In genomic region chr10:63629363-63630084, GRCh38 we compare ENCODE assay signal across 8 cellular contexts.
DNase-seq lines count a peak whose midpoint lies in the region; ATAC-seq and TF ChIP-seq lines count a peak whose summit lies in the region.

No MANE protein-coding gene starts in this region.

- H3K9me3 Mint-ChIP-seq in stimulated activated naive CD8-positive, alpha-beta T cell treated with anti-CD3 and anti-CD28 coated beads, Interleukin-15, amount 100 ng/mL, for 72 hours = no peaks in the 10 kb centered on the region

- H3K4me1 ChIP-seq in GM23248 (ENCODE audit: insufficient read depth) = peaks cover 32% of the 10 kb centered on the region
- peaks cover 37% of the 10 kb centered on the region for H3K4me1 ChIP-seq in Karpas-422 (ENCODE audit: low read length)

- H3K79me2 ChIP-seq in GM23248 (ENCODE audit: insufficient read depth) (no peaks in the 10 kb centered on the region), Karpas-422 (ENCODE audit: low read length) (no peaks in the 10 kb centered on the region), neural cell (replicated peaks; ENCODE audit: insufficient read depth, low read length) (no peaks in the 10 kb centered on the region)

- no peaks in the 10 kb centered on the region for H3K36me3 ChIP-seq in GM23248 (ENCODE audit: low read depth)
- H3K36me3 ChIP-seq in Karpas-422 (ENCODE audit: insufficient read depth, low read length) = no peaks in the 10 kb centered on the region
- no peaks in the 10 kb centered on the region for H3K36me3 ChIP-seq in neural cell (ENCODE audit: insufficient read depth, low read length)

- H4K20me1 ChIP-seq in GM23248 (ENCODE audit: insufficient read depth) (no peaks in the 10 kb centered on the region), Karpas-422 (ENCODE audit: insufficient read depth, low read depth, low read length) (no peaks in the 10 kb centered on the region; the same call in 1 of the 2 replicates), neural cell (ENCODE audit: insufficient read depth) (no peaks in the 10 kb centered on the region)

- H3K9me3 ChIP-seq in GM23248 (ENCODE audit: low read depth) = no peaks in the 10 kb centered on the region
- no peaks in the 10 kb centered on the region for H3K9me3 ChIP-seq in Karpas-422 (ENCODE audit: low read length)
- H3K9me3 ChIP-seq in neural cell (ENCODE audit: low read length) = no peaks in the 10 kb centered on the region

- TF ChIP-seq CTCF in fibroblast of villous mesenchyme (IDR thresholded peaks at IDR 0.05; ENCODE audit: insufficient read depth, low read depth, low read length) (peak; percentile 86), neural cell (IDR thresholded peaks at IDR 0.05; ENCODE audit: poor library complexity, severe bottlenecking) (peak; percentile 91)

- peak overlapping the region; percentile 85 for H3K4me3 ChIP-seq in GM23248
- peak overlapping the region; percentile 77 for H3K4me3 ChIP-seq in Karpas-422 (ENCODE audit: low read length)
- H3K4me3 ChIP-seq in fibroblast of villous mesenchyme (ENCODE audit: low read depth, low read length) = peak overlapping the region; percentile 72
- H3K4me3 ChIP-seq in neural cell (ENCODE audit: low read length) = peak overlapping the region; percentile 80

- no peaks in the 10 kb centered on the region for H3K27me3 Mint-ChIP-seq in stimulated activated naive CD8-positive, alpha-beta T cell treated with anti-CD3 and anti-CD28 coated beads, Interleukin-15, amount 100 ng/mL, for 72 hours

- WGBS in GM23248 (ENCODE audit: low coverage in 1 of 2, low lambda C conversion rate in 2 of 2, missing lambda C conversion rate in 2 of 2), 2 experiments = 0 to 1% methylated on average over 24 of the region's 24 CpGs

- peak; percentile 83 for ATAC-seq in stimulated activated naive CD8-positive, alpha-beta T cell treated with anti-CD3 and anti-CD28 coated beads, Interleukin-15, amount 100 ng/mL, for 72 hours

- no peak for TF ChIP-seq EP300 in neural cell (conservative IDR thresholded peaks at IDR 0.05; ENCODE audit: poor library complexity, severe bottlenecking)

- peak overlapping the region; percentile 95 to 96 for H3K4me3 Mint-ChIP-seq in stimulated activated naive CD8-positive, alpha-beta T cell treated with anti-CD3 and anti-CD28 coated beads, Interleukin-15, amount 100 ng/mL, for 72 hours

- H3K9me2 ChIP-seq in GM23248 (ENCODE audit: insufficient read depth) (no peaks in the 10 kb centered on the region), Karpas-422 (replicated peaks; ENCODE audit: insufficient read depth, low read length) (no peaks in the 10 kb centered on the region), neural cell (ENCODE audit: insufficient read depth, low read length) (no peaks in the 10 kb centered on the region)

- H3K27me3 ChIP-seq in GM23248 (replicated peaks; ENCODE audit: insufficient read depth) (no peaks in the 10 kb centered on the region), Karpas-422 (ENCODE audit: low read length) (no peaks in the 10 kb centered on the region), neural cell (ENCODE audit: insufficient read depth, low read depth, low read length) (no peaks in the 10 kb centered on the region)

- H2AFZ ChIP-seq in GM23248 (peak overlapping the region; percentile 77), Karpas-422 (ENCODE audit: low read length) (peak overlapping the region; percentile 7; the same call in 1 of the 2 replicates), neural cell (ENCODE audit: low read depth, low read length) (no peak overlapping the region)

- H3K9ac ChIP-seq in GM23248 = peak overlapping the region; percentile 90
- H3K9ac ChIP-seq in Karpas-422 (ENCODE audit: low read length) = peak overlapping the region; percentile 70
- H3K9ac ChIP-seq in neural cell (ENCODE audit: low read length) = peak overlapping the region; percentile 74

- peaks cover 40% of the 10 kb centered on the region for H3K4me1 Mint-ChIP-seq in stimulated activated naive CD8-positive, alpha-beta T cell treated with anti-CD3 and anti-CD28 coated beads, Interleukin-15, amount 100 ng/mL, for 72 hours

- peak overlapping the region; percentile 85 for H3K27ac Mint-ChIP-seq in stimulated activated naive CD8-positive, alpha-beta T cell treated with anti-CD3 and anti-CD28 coated beads, Interleukin-15, amount 100 ng/mL, for 72 hours

- peak overlapping the region; percentile 96 for H3K4me2 ChIP-seq in GM23248 (ENCODE audit: unreplicated experiment)
- H3K4me2 ChIP-seq in Karpas-422 (ENCODE audit: low read depth, low read length, poor library complexity, severe bottlenecking) = peak overlapping the region; percentile 77
- H3K4me2 ChIP-seq in neural cell (ENCODE audit: low read length) = peak overlapping the region; percentile 54

- H3K27ac ChIP-seq in GM23248 = peak overlapping the region; percentile 94
- peak overlapping the region; percentile 90 for H3K27ac ChIP-seq in Karpas-422 (ENCODE audit: low read length)
- H3K27ac ChIP-seq in neural cell (ENCODE audit: low read length) = no peak overlapping the region

- H3F3A ChIP-seq in GM23248 (ENCODE audit: insufficient read depth) = peaks cover 46% of the 10 kb centered on the region
- H3F3A ChIP-seq in neural cell (ENCODE audit: insufficient read depth, low read length, poor library complexity, severe bottlenecking) = peaks cover 5% of the 10 kb centered on the region

- DNase-seq in Daoy (ENCODE audit: low read depth) = peak; percentile 96
- peak; percentile 99 for DNase-seq in GM23248
- peak; percentile 98 for DNase-seq in Karpas-422
- DNase-seq in RPMI7951 (ENCODE audit: low read depth) = peak; percentile 99
- peak; percentile 27 for DNase-seq in activated gamma-delta T cell (lab: John Stamatoyannopoulos, UW)
- DNase-seq in fibroblast of villous mesenchyme (ENCODE audit: low read depth) = peak; percentile 100
- peak; percentile 82 to 84 for DNase-seq in stimulated activated naive CD8-positive, alpha-beta T cell treated with anti-CD3 and anti-CD28 coated beads, Interleukin-15, amount 100 ng/mL, for 72 hours

- peak; percentile 88 for TF ChIP-seq RAD21 in neural cell (conservative IDR thresholded peaks at IDR 0.05)

- in situ Hi-C loops in GM23248 (cut with MboI) = no loop called here

TF ChIP-seq in neural cell, 6 proteins besides CTCF, POLR2A, EP300 and RAD21:
- TF ChIP-seq EZH2 (IDR thresholded peaks at IDR 0.05; ENCODE audit: borderline replicate concordance, insufficient read depth, low read length, poor library complexity, severe bottlenecking) = no peak
- TF ChIP-seq TAF1 (IDR thresholded peaks at IDR 0.05; ENCODE audit: low read depth) = no peak
- peak; percentile 75 for TF ChIP-seq SMC3 (conservative IDR thresholded peaks at IDR 0.05; ENCODE audit: poor library complexity)
- no peak for TF ChIP-seq POLR2AphosphoS5 (IDR thresholded peaks at IDR 0.05)
- no peak for TF ChIP-seq REST (IDR thresholded peaks at IDR 0.05; ENCODE audit: borderline replicate concordance)
- peak; percentile 33 for TF ChIP-seq MXI1 (conservative IDR thresholded peaks at IDR 0.05; ENCODE audit: poor library complexity, severe bottlenecking)
TF ChIP-seq in neural cell: peak in this region for 2.

Comparison
In these comparisons a context has a peak if more than half of its experiments do, and no peak if none do; other contexts are left out.
1. DNase-seq: peak in every context shown above with its lines; median percentile 100 in fibroblast of villous mesenchyme; 99 in GM23248; 99 in RPMI7951; 98 in Karpas-422; 96 in Daoy; 83 in stimulated activated naive CD8-positive, alpha-beta T cell treated with anti-CD3 and anti-CD28 coated beads, Interleukin-15, amount 100 ng/mL, for 72 hours; 27 in activated gamma-delta T cell.